8 cellular contexts compared by ENCODE assay signal in the genomic region with DNA sequence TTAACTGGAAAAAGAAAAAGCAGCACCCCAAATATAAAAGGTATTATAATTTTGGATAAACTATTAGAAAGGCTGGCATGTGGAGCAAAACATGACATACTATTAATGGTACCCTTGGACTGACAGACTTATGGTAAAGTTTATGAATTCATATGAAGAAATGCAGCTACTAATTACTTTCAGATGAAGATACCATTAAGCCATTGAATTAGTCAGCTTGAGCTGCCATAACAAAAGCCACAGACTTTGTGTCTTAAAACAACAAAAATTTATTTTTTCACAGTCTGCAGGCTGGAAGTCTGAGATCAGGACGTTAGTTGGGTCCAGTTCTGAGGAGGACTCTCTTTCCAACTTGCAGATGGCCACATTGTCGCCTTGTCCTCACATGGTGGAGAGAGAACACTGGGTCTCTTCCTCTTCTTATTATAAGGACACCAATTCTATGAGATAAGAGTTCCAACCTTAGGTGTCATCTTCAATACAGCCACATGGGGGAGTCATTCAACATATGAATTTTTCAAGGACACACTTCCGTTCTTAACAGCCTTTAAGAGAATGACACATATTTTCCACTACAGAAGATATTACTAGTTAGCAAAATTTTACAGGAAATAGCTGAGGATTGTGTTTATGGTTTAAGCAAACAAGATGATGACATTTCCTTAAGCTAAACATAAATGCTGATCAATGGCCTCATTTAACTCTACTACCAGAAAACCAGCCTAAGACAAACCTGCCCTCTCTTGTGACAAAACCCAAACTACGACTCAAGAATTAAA. TPM values are rescaled to one million over a fixed set of nuclear protein-coding genes. Genes with fewer than 3 reads are reported as not detected.
A peak's percentile ranks its signal among the peaks of the same experiment; 100 is the strongest.
DNase-seq lines count a peak whose midpoint lies in the region; ATAC-seq and TF ChIP-seq lines count a peak whose summit lies in the region.

No MANE protein-coding gene starts in this region.

- TF ChIP-seq CTCF in AG09309 (IDR thresholded peaks at IDR 0.05; ENCODE audit: control insufficient read depth, insufficient read depth, low read depth, low read length, missing control alignments), result peak; percentile 56
- peak; percentile 65 for TF ChIP-seq CTCF in GM13977 (IDR thresholded peaks at IDR 0.05; ENCODE audit: extremely low read depth, insufficient read depth, missing control alignments)

- ATAC-seq in HG02759 (IDR thresholded peaks at IDR 0.05; ENCODE audit: unreplicated experiment) (peak; percentile 98), left colon (peak; percentile 64)

- in situ Hi-C loops in GM13977 (cut with MboI; ENCODE audit: low pct_unique_long_range_greater_than_20kb, low sequenced_read_pairs, unreplicated experiment) (no loop called here), T47D (cut with HindIII; ENCODE audit: low pct_unique_long_range_greater_than_20kb, low sequenced_read_pairs) (no loop called here)

- peak; percentile 81 for DNase-seq in AG09309 (ENCODE audit: low read depth)
- peak; percentile 56 for DNase-seq in GM13977 (ENCODE audit: low spot score)
- DNase-seq in NAMALWA (ENCODE audit: low spot score), result peak; percentile 95
- peak; percentile 80 for DNase-seq in SKM-1 treated with dmso at 0.1 percent for 144 hours (lab: John Stamatoyannopoulos, UW; ENCODE audit: unreplicated experiment)
- DNase-seq in T47D (ENCODE audit: low read depth in 1 of 2, low spot score in 1 of 2), result peak; percentile 38 to 78
- DNase-seq in left colon, result no peak
- DNase-seq in superior temporal gyrus (ENCODE audit: extremely low spot score), result peak; percentile 68

- intact Hi-C loops in left colon (cut with DNase I, micrococcal nuclease), result no loop called here

- no peak overlapping the region for H3K4me3 ChIP-seq in AG09309 (ENCODE audit: control insufficient read depth, low read depth, low read length)

RNA-seq across cellular contexts. Expression of gene DCUN1D5, which starts 56.1 kb away (rescaled TPM):
- total RNA-seq in left colon, result 10 to 100 TPM; 10.5 to 14.4 TPM

Comparison
In these comparisons a context has a peak if more than half of its experiments do, and no peak if none do; other contexts are left out.
1. DNase-seq: peak in AG09309 (single experiment), GM13977 (single experiment), NAMALWA (single experiment), SKM-1 treated with dmso at 0.1 percent for 144 hours (single experiment), T47D (2 of 2) and superior temporal gyrus (single experiment); none in left colon (0 of 2).